1 cellular context compared by ENCODE assay signal in genomic region chr3:152198655-152199054, GRCh38.
TF ChIP-seq lines count a peak whose summit lies in the region.

No MANE protein-coding gene starts in this region.

TF ChIP-seq in K562, 482 proteins besides CTCF, POLR2A, EP300 and RAD21 (continued from another document):
- TF ChIP-seq ID3 (CRISPR knock-in tag; IDR thresholded peaks at IDR 0.05) (no peak), ID3 (tag; IDR thresholded peaks at IDR 0.05) (no peak), TSC22D4 (tag; IDR thresholded peaks at IDR 0.05) (no peak), SMARCE1 (IDR thresholded peaks at IDR 0.05) (no peak), LEF1 (IDR thresholded peaks at IDR 0.05) (no peak), ZNF740 (CRISPR knock-in tag; IDR thresholded peaks at IDR 0.05) (no peak), ZNF740 (tag; IDR thresholded peaks at IDR 0.05) (no peak), C11orf30 (IDR thresholded peaks at IDR 0.05; ENCODE audit: low read depth) (peak; percentile 50), HNRNPLL (IDR thresholded peaks at IDR 0.05; ENCODE audit: low read depth, low read length, poor library complexity, severe bottlenecking) (no peak), TFE3 (CRISPR knock-in tag; IDR thresholded peaks at IDR 0.05) (no peak), FUS (optimal IDR thresholded peaks at IDR 0.05; ENCODE audit: low read depth, low read length) (no peak), CBX5 (IDR thresholded peaks at IDR 0.05; ENCODE audit: borderline replicate concordance, low read depth) (no peak), ZNF77 (CRISPR knock-in tag; IDR thresholded peaks at IDR 0.05) (no peak), ZNF583 (CRISPR knock-in tag; IDR thresholded peaks at IDR 0.05) (no peak), VEZF1 (CRISPR knock-in tag; IDR thresholded peaks at IDR 0.05) (0 out of 2 replicates have a peak, but pooled peaks have one; percentile 1), ZNF766 (CRISPR knock-in tag; conservative IDR thresholded peaks at IDR 0.05) (no peak), CHD4 (IDR thresholded peaks at IDR 0.05; ENCODE audit: insufficient read depth, insufficient replicate concordance, low read depth, low read length, poor library complexity, severe bottlenecking) (peak; percentile 19)
